23 cellular contexts compared by ENCODE assay signal in the genomic region with DNA sequence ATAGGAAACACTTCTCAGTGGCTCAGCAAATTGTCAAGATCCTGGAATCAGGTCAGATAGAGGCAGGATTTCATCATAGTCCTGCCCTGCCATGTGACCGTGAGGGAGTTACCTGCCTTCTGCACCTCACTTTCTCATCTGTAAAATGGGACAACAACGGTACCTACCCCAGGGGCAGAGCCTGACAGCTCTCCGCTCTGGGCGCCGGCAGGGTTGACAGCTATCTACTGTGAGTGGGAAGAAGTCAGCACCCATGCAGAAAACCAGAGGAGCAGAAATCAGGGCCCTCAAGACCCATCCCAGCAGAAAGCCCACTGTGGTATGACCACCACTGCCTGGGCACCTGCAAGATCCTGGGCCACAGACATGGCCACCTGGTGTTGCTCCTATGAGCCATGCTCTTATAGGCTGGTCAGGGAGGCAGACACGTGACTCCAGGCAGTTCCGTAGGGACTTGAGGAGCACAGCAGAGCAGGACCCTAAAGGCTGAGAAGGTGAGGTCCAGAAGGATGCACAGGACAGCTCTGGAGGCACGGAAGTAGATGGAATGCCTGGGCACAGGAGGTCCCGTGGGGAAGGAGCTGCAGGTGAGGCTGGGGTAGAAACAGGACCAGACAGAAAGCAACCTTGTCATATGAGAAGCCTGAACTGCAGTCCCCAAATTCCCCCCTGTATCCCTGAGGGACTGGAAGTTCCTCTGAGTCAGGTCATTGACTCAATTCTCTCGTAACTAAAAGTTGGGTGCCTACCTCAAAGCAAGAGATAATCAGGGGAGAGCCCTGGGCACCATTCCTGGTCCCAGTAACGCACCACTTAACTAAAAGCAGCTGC.
DNase-seq lines count a peak whose midpoint lies in the region; ATAC-seq and TF ChIP-seq lines count a peak whose summit lies in the region.
"Had no signal": no experiment of that assay in that cellular context is flagged by ENCODE, and none has a peak within 500 bp of the region (broad histone marks: within the 10 kb centered on the region; RNA-seq: fewer than 3 reads in every experiment).

No MANE protein-coding gene starts in this region.

- H3K27me3 ChIP-seq in BLaER1 treated with 17β-estradiol and CSF1 and Interleukin-3, amounts not matched to agents 10 nM and 100 nM, result no peaks in the 10 kb centered on the region
- no peaks in the 10 kb centered on the region for H3K27me3 ChIP-seq in uterus
- H3K27me3 ChIP-seq: cardiac muscle cell, heart left ventricle, pancreas, right lobe of liver, SJSA1 had no signal

- intact Hi-C loops in posterior vena cava (cut with DNase I) (no loop called here), uterus (cut with DNase I; ENCODE audit: low total_unique reads) (no loop called here)

- H4K20me1 ChIP-seq in BLaER1 treated with 17β-estradiol and CSF1 and Interleukin-3, amounts not matched to agents 10 nM and 100 nM, result peaks cover 0 to 7% (median 0%) of the 10 kb centered on the region in 11 experiments; a peak in 2 of 22 replicates

- no peak overlapping the region for H3K9ac ChIP-seq in BLaER1 treated with 17β-estradiol and CSF1 and Interleukin-3, amounts not matched to agents 10 nM and 100 nM
- H3K9ac ChIP-seq: KMS-11 had no signal

- peak; percentile 42 for ATAC-seq in GM21529 (IDR thresholded peaks at IDR 0.05; ENCODE audit: unreplicated experiment)
- no peak for ATAC-seq in HG02840 (IDR thresholded peaks at IDR 0.05; ENCODE audit: low FRiP score, unreplicated experiment)
- ATAC-seq: heart left ventricle; left colon; naive thymus-derived CD8-positive, alpha-beta T cell; Panc1; pancreas; right lobe of liver had no signal

- no peaks in the 10 kb centered on the region for H3K36me3 ChIP-seq in BLaER1 treated with 17β-estradiol and CSF1 and Interleukin-3, amounts not matched to agents 10 nM and 100 nM
- H3K36me3 ChIP-seq in uterus, result no peaks in the 10 kb centered on the region
- H3K36me3 ChIP-seq: cardiac muscle cell, heart left ventricle, pancreas, right lobe of liver, SJSA1 had no signal

- no peak overlapping the region for H3K4me3 ChIP-seq in BLaER1 treated with 17β-estradiol and CSF1 and Interleukin-3, amounts not matched to agents 10 nM and 100 nM
- H3K4me3 ChIP-seq in coronary artery, result no peak overlapping the region
- no peak overlapping the region for H3K4me3 ChIP-seq in uterus
- H3K4me3 ChIP-seq: cardiac muscle cell, heart left ventricle, pancreas, right lobe of liver, SJSA1 had no signal

- H3K27ac ChIP-seq in BLaER1 treated with 17β-estradiol and CSF1 and Interleukin-3, amounts not matched to agents 10 nM and 100 nM, result no peak overlapping the region
- H3K27ac ChIP-seq in coronary artery (no peak overlapping the region), uterus (no peak overlapping the region)
- H3K27ac ChIP-seq: cardiac muscle cell, heart left ventricle, KMS-11, pancreas, right lobe of liver, SJSA1 had no signal

- TF ChIP-seq CTCF in coronary artery (IDR thresholded peaks at IDR 0.05) (no peak), uterus (IDR thresholded peaks at IDR 0.05) (no peak)

- peaks cover 0 to 5% (median 0%) of the 10 kb centered on the region in 11 experiments; a peak in 3 of 22 replicates for H3K9me3 ChIP-seq in BLaER1 treated with 17β-estradiol and CSF1 and Interleukin-3, amounts not matched to agents 10 nM and 100 nM (replicated peaks in 1 of 11)
- H3K9me3 ChIP-seq in uterus, result no peaks in the 10 kb centered on the region
- H3K9me3 ChIP-seq: heart left ventricle, pancreas, right lobe of liver, SJSA1 had no signal

- DNase-seq in coronary artery (ENCODE audit: low spot score), result peak; percentile 68
- peak; percentile 26 for DNase-seq in posterior vena cava (ENCODE audit: low spot score)
- DNase-seq in pons (ENCODE audit: low spot score), result no peak
- no peak for DNase-seq in uterus
- DNase-seq: activated CD4-positive, alpha-beta T cell treated with anti-CD3 and anti-CD28 coated beads, Interleukin-2, amount 50 U/mL, for 4 hours; anterior cingulate cortex; CD4-positive, alpha-beta T cell; DMS 273 treated with DMSO at 0.1 percent for 48 hours; heart left ventricle; left colon; MV-4-11; NCI-H1694 treated with DMSO at 0.1 percent for 48 hours; stimulated activated CD4-positive, alpha-beta T cell treated with anti-CD3 and anti-CD28 coated beads, Interleukin-15, amount 100 ng/mL, for 24 hours had no signal

- peak overlapping the region in 9 of 11 experiments; percentile 55 to 96 (median 80); a peak in 17 of 22 replicates for H3K4me2 ChIP-seq in BLaER1 treated with 17β-estradiol and CSF1 and Interleukin-3, amounts not matched to agents 10 nM and 100 nM
- H3K4me2 ChIP-seq: KMS-11 had no signal

- TF ChIP-seq POLR2A in uterus (IDR thresholded peaks at IDR 0.05), result no peak

- H3K4me1 ChIP-seq in BLaER1 treated with 17β-estradiol and CSF1 and Interleukin-3, amounts not matched to agents 10 nM and 100 nM, result peaks cover 0 to 67% (median 58%) of the 10 kb centered on the region in 10 experiments; a peak in 18 of 20 replicates
- no peaks in the 10 kb centered on the region for H3K4me1 ChIP-seq in uterus
- H3K4me1 ChIP-seq: heart left ventricle, pancreas, right lobe of liver, SJSA1 had no signal

Comparison
In these comparisons a context has a peak if more than half of its experiments do, and no peak if none do; other contexts are left out.
1. DNase-seq: peak in coronary artery (single experiment) and posterior vena cava (single experiment); none in pons (single experiment) and uterus (0 of 2).